8 cellular contexts compared by ENCODE assay signal in the genomic region with DNA sequence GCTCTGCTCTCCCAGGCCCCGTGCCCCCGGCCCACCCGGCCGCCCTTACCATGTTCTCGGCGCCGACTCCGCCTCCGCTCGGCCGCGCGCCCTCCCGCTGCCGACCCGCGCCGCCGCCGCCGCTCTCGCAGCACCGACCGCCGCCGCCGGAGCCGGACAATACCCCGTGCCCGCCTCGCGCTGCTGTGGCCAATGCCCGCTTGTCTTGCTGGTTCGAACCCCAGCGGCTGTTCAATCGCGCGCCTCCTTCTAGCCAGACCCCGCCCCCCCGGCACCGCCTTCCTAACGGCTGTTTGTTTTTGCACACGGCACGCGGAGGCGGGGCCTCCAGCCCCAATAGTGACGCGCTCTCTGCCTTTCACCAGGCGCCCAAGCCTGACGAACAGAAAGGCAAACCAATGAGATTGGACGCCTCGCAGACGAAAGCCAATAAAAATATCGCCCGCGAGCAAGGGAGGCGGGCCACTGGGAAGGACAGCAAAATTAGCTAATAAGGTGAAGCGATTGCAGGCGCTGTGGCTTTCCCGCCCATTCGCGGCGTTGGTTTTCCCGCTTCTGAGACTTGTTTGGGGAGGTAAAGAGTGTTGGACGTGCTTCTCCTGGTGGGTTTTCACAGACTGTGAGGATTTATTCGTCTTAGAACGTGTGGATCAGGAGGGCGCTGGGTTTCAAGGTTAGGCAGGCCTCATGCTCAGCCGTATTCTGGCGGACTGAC. TPM values are rescaled to one million over a fixed set of nuclear protein-coding genes. Genes with fewer than 3 reads are reported as not detected.
A peak's percentile ranks its signal among the peaks of the same experiment; 100 is the strongest.
DNase-seq lines count a peak whose midpoint lies in the region; ATAC-seq and TF ChIP-seq lines count a peak whose summit lies in the region.

TSS of gene H2AZ2 (minus strand) at position 168 of the 715 bp plus-strand sequence. CDS start at position 52, 116 bp downstream.

- in situ Hi-C loops in GM13977 (cut with MboI; ENCODE audit: low pct_unique_long_range_greater_than_20kb, low sequenced_read_pairs, unreplicated experiment), result loop anchor here (10.0 kb wide), 1 partner anchor 263 kb away; the partner anchor contains the start of gene TMED4

- peak; percentile 88 for ATAC-seq in HG02884 (IDR thresholded peaks at IDR 0.05; ENCODE audit: unreplicated experiment)
- peak; percentile 94 to 98 (median 96) for ATAC-seq in heart right ventricle
- peak; percentile 96 to 99 for ATAC-seq in upper lobe of left lung (ENCODE audit: low FRiP score in 2 of 2)

- DNase-seq in GM13977 (ENCODE audit: low spot score) (peak; percentile 98), NCI-H1694 (lab: John Stamatoyannopoulos, UW) (peak; percentile 99), amniotic stem cell (lab: John Stamatoyannopoulos, UW) (peak; percentile 99), heart right ventricle (peak; percentile 100), posterior cingulate gyrus (peak; percentile 99 to 100 (median 100)), upper lobe of left lung (peak; percentile 99 to 100)

- H3K4me1 ChIP-seq in heart right ventricle, result peaks cover 0 to 47% (median 34%) of the 10 kb centered on the region in 9 donors
- H3K4me1 ChIP-seq in upper lobe of left lung, result peaks cover 14 to 36% (median 20%) of the 10 kb centered on the region in 4 donors

- no peaks in the 10 kb centered on the region for H3K27me3 Mint-ChIP-seq in T-helper 1 cell treated with Interleukin-12 subunit alpha and Interleukin-12 subunit beta and Interleukin-4 antibody, amounts not matched to agents 30 μg/mL and 1 μg/mL, for 36 hours (ENCODE audit: low read depth)

- TF ChIP-seq EP300 in upper lobe of left lung (IDR thresholded peaks at IDR 0.05), result no peak

- H3K9me3 ChIP-seq in heart right ventricle (no peaks in the 10 kb centered on the region), upper lobe of left lung (no peaks in the 10 kb centered on the region)

- H3K27ac ChIP-seq in heart right ventricle, result peak within 1 kb of the TSS; percentile 86 to 99 (median 96)
- H3K27ac ChIP-seq in upper lobe of left lung, result peak within 1 kb of the TSS; percentile 96 to 98 (median 98)

- peaks cover 42% of the 10 kb centered on the region for H3K4me1 Mint-ChIP-seq in T-helper 1 cell treated with Interleukin-12 subunit alpha and Interleukin-12 subunit beta and Interleukin-4 antibody, amounts not matched to agents 30 μg/mL and 1 μg/mL, for 36 hours (ENCODE audit: low read depth)

- H3K36me3 Mint-ChIP-seq in T-helper 1 cell treated with Interleukin-12 subunit alpha and Interleukin-12 subunit beta and Interleukin-4 antibody, amounts not matched to agents 30 μg/mL and 1 μg/mL, for 36 hours (ENCODE audit: low read depth), result peaks cover 3% of the 10 kb centered on the region

- peak in 3 of 4 donors; percentile 90 to 95 (median 95) for TF ChIP-seq POLR2A in upper lobe of left lung (IDR thresholded peaks at IDR 0.05)

- 0% methylated on average over 64 to 70 of the region's 70 CpGs for WGBS in heart right ventricle, 2 donors
- WGBS in upper lobe of left lung, 2 donors, result 1% methylated on average over 33 to 56 of the region's 70 CpGs

- no peak for TF ChIP-seq CTCF in GM13977 (IDR thresholded peaks at IDR 0.05; ENCODE audit: extremely low read depth, insufficient read depth, missing control alignments)
- peak in 3 of 9 donors; percentile 2 to 5 (median 5) for TF ChIP-seq CTCF in heart right ventricle (IDR thresholded peaks at IDR 0.05)
- TF ChIP-seq CTCF in upper lobe of left lung (IDR thresholded peaks at IDR 0.05), result peak in 3 of 6 experiments; percentile 17 to 73 (median 64)

- H3K4me3 ChIP-seq in heart right ventricle (peak within 1 kb of the TSS; percentile 59 to 77 (median 68)), upper lobe of left lung (peak within 1 kb of the TSS; percentile 48 to 84 (median 74))

- peak within 1 kb of the TSS; percentile 97 for H3K4me3 Mint-ChIP-seq in T-helper 1 cell treated with Interleukin-12 subunit alpha and Interleukin-12 subunit beta and Interleukin-4 antibody, amounts not matched to agents 30 μg/mL and 1 μg/mL, for 36 hours

- H3K36me3 ChIP-seq in heart right ventricle (peaks cover 0 to 5% (median 0%) of the 10 kb centered on the region in 9 donors), upper lobe of left lung (no peaks in the 10 kb centered on the region)

- H3K27me3 ChIP-seq in heart right ventricle, result no peaks in the 10 kb centered on the region
- H3K27me3 ChIP-seq in upper lobe of left lung, result no peaks in the 10 kb centered on the region

- no peaks in the 10 kb centered on the region for H3K9me3 Mint-ChIP-seq in T-helper 1 cell treated with Interleukin-12 subunit alpha and Interleukin-12 subunit beta and Interleukin-4 antibody, amounts not matched to agents 30 μg/mL and 1 μg/mL, for 36 hours

- intact Hi-C loops in heart right ventricle (cut with DNase I), result loop anchor here (1.0 to 10.0 kb wide), 18 partner anchors 34 to 266 kb away; partner anchors contain the start of genes PPIA (in 6 of the 10), TMED4 (in 5 of the 10), OGDH (in 3 of the 10) and PURB (in 2 of the 10)
- intact Hi-C loops in posterior cingulate gyrus (cut with DNase I), result loop anchor here (2.0 to 5.0 kb wide), 4 partner anchors 51 to 261 kb away; partner anchors contain the start of genes OGDH, PPIA and ZMIZ2

- H3K27ac Mint-ChIP-seq in T-helper 1 cell treated with Interleukin-12 subunit alpha and Interleukin-12 subunit beta and Interleukin-4 antibody, amounts not matched to agents 30 μg/mL and 1 μg/mL, for 36 hours, result peak within 1 kb of the TSS; percentile 99

RNA-seq across cellular contexts. Expression of gene H2AZ2, which starts in this region (rescaled TPM):
- total RNA-seq in heart right ventricle, result 100 to 1,000 TPM; 206 to 280 (median 259) TPM
- polyA plus RNA-seq in heart right ventricle, result 100 to 1,000 TPM; 109 to 131 TPM
- total RNA-seq in upper lobe of left lung, result 100 to 1,000 TPM in 4 of 6 donors, 10 to 100 TPM in 2; 46.1 to 151 (median 133) TPM

Comparison
In these comparisons a context has a peak if more than half of its experiments do, and no peak if none do; other contexts are left out.
1. Peak in every context shown above with its lines: DNase-seq, ATAC-seq, H3K4me3 ChIP-seq and H3K27ac ChIP-seq.